In the genomic region with DNA sequence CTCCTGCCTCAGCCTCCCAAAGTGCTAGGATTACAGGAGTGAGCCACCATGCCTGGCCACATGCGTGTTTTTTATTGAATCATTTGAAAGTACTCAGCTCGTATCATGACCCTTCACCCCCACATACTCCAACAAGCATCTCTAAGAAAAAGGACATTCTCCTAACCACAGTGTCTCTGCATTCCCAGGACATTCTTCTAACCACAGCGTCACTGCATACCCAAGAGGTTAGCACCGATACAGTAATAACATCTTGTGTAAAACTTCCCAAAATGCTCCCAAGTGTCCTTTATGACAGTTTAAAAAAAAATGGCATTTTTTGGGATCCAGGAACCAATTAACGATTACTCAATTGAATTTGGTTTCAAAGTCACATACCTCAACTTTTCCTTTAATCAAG, we compare ENCODE assay signal across 12 cellular contexts. TPM values are rescaled to one million over a fixed set of nuclear protein-coding genes. Genes with fewer than 3 reads are reported as not detected.
A peak's percentile ranks its signal among the peaks of the same experiment; 100 is the strongest.
DNase-seq lines count a peak whose midpoint lies in the region; ATAC-seq, FAIRE-seq and TF ChIP-seq lines count a peak whose summit lies in the region.
"Had no signal": no experiment of that assay in that cellular context is flagged by ENCODE, and none has a peak within 500 bp of the region (broad histone marks: within the 10 kb centered on the region; RNA-seq: fewer than 3 reads in every experiment).

No MANE protein-coding gene starts in this region.

- BruUV-seq in Caco-2 (replicated peaks; lab: Mats Ljungman, UMichigan): no TSS peak

- CTCF ChIA-PET in Caco-2 (lab: Charles Lee): no interaction called here
- CTCF ChIA-PET in activated CD8-positive, alpha-beta T cell treated with anti-CD3 and anti-CD28 coated beads, Interleukin-2, amount 10 ng/mL, durations not matched to agents 7 days and 5 days (lab: Charles Lee): no interaction called here

- H3K4me2 ChIP-seq in fibroblast of lung (ENCODE audit: extremely low read depth, insufficient read depth, low read length): no peak overlapping the region

- no peaks in the 10 kb centered on the region for H3K9me3 Mint-ChIP-seq in Caco-2 (ENCODE audit: unreplicated experiment)
- no peaks in the 10 kb centered on the region for H3K9me3 Mint-ChIP-seq in activated CD8-positive, alpha-beta T cell treated with anti-CD3 and anti-CD28 coated beads, Interleukin-2, amount 10 ng/mL, durations not matched to agents 7 days and 5 days (ENCODE audit: insufficient read depth)

- 86% methylated on average over 5 of the region's 5 CpGs for WGBS in prostate gland

- no peak overlapping the region for H3K9ac ChIP-seq in fibroblast of lung (ENCODE audit: insufficient read depth, low read length)

- H3K4me3 Mint-ChIP-seq in Caco-2 (ENCODE audit: unreplicated experiment): no peak overlapping the region
- H3K4me3 Mint-ChIP-seq in activated CD8-positive, alpha-beta T cell treated with anti-CD3 and anti-CD28 coated beads, Interleukin-2, amount 10 ng/mL, durations not matched to agents 7 days and 5 days: no peak overlapping the region

- no peaks in the 10 kb centered on the region for H3K27me3 ChIP-seq in Caco-2 (replicated peaks; ENCODE audit: control insufficient read depth, insufficient read depth, low read length)
- H3K27me3 ChIP-seq in fibroblast of lung (ENCODE audit: control insufficient read depth, insufficient read depth, low read length): no peaks in the 10 kb centered on the region
- H3K27me3 ChIP-seq in prostate gland (replicated peaks; ENCODE audit: insufficient read depth): no peaks in the 10 kb centered on the region
- H3K27me3 ChIP-seq: SJCRH30 had no signal

- no peak for FAIRE-seq in frontal cortex (lab: Jason Lieb, UNC)
- FAIRE-seq: GM19239 had no signal

- H2AFZ ChIP-seq in fibroblast of lung (ENCODE audit: low read length): no peak overlapping the region

- H3K36me3 Mint-ChIP-seq in Caco-2 (ENCODE audit: insufficient read depth, unreplicated experiment): peaks cover 64% of the 10 kb centered on the region
- no peaks in the 10 kb centered on the region for H3K36me3 Mint-ChIP-seq in activated CD8-positive, alpha-beta T cell treated with anti-CD3 and anti-CD28 coated beads, Interleukin-2, amount 10 ng/mL, durations not matched to agents 7 days and 5 days (ENCODE audit: low read depth)

- DNase-seq in Caco-2 (no peak), RPMI7951 (ENCODE audit: low read depth) (peak; percentile 93), fibroblast of lung (ENCODE audit: low read depth in 2 of 2) (peak; percentile 75 to 98), prostate gland (ENCODE audit: low spot score) (no peak), frontal cortex (ENCODE audit: low spot score in 2 of 2) (no peak), NCI-H510A (lab: John Stamatoyannopoulos, UW) (no peak), KG1 (lab: John Stamatoyannopoulos, UW) (no peak)
- no peak for DNase-seq in activated CD8-positive, alpha-beta T cell treated with anti-CD3 and anti-CD28 coated beads, Interleukin-2, amount 10 ng/mL, durations not matched to agents 7 days and 5 days
- DNase-seq: cortex of kidney, NCI-H1436 treated with DMSO at 0.1 percent for 48 hours, SJCRH30 had no signal

- no peak for TF ChIP-seq CTCF in Caco-2 (IDR thresholded peaks at IDR 0.05; ENCODE audit: insufficient read depth in 1 of 2, low read depth in 1 of 2, low read length in 1 of 2, severe bottlenecking in 1 of 2, unreplicated experiment in 1 of 2)
- no peak for TF ChIP-seq CTCF in fibroblast of lung (conservative IDR thresholded peaks at IDR 0.05 in 1 of 2, IDR thresholded peaks at IDR 0.05 in 1 of 2; ENCODE audit: low read depth in 1 of 2, low read length in 2 of 2)
- no peak for TF ChIP-seq CTCF in prostate gland (IDR thresholded peaks at IDR 0.05)

- no peak for TF ChIP-seq POLR2A in prostate gland (IDR thresholded peaks at IDR 0.05)

- peaks cover 67% of the 10 kb centered on the region for H3K79me2 ChIP-seq in fibroblast of lung (ENCODE audit: control insufficient read depth, insufficient read depth, low read length)

- peak overlapping the region; percentile 98 for H3K27ac Mint-ChIP-seq in Caco-2 (ENCODE audit: unreplicated experiment)
- H3K27ac Mint-ChIP-seq in activated CD8-positive, alpha-beta T cell treated with anti-CD3 and anti-CD28 coated beads, Interleukin-2, amount 10 ng/mL, durations not matched to agents 7 days and 5 days: no peak overlapping the region

- H3K27ac ChIP-seq in fibroblast of lung (ENCODE audit: insufficient read depth, low read length): peak overlapping the region; percentile 82
- H3K27ac ChIP-seq in prostate gland: peak overlapping the region; percentile 62 to 67

- POLR2A ChIA-PET in Caco-2 (lab: Charles Lee): no interaction called here
- POLR2A ChIA-PET in activated CD8-positive, alpha-beta T cell treated with anti-CD3 and anti-CD28 coated beads, Interleukin-2, amount 10 ng/mL, durations not matched to agents 7 days and 5 days (lab: Charles Lee): no interaction called here

- no peaks in the 10 kb centered on the region for H3K9me3 ChIP-seq in Caco-2
- no peaks in the 10 kb centered on the region for H3K9me3 ChIP-seq in fibroblast of lung (ENCODE audit: control insufficient read depth, insufficient read depth, low read depth, low read length)
- no peaks in the 10 kb centered on the region for H3K9me3 ChIP-seq in prostate gland
- H3K9me3 ChIP-seq: SJCRH30 had no signal

- no peaks in the 10 kb centered on the region for H4K20me1 ChIP-seq in fibroblast of lung (ENCODE audit: control insufficient read depth, extremely low read depth, insufficient read depth, low read length)

- ATAC-seq in activated CD8-positive, alpha-beta T cell treated with anti-CD3 and anti-CD28 coated beads, Interleukin-2, amount 10 ng/mL, durations not matched to agents 7 days and 5 days: no peak

- H3K4me1 ChIP-seq in Caco-2 (peaks cover 76% of the 10 kb centered on the region), fibroblast of lung (ENCODE audit: control insufficient read depth, extremely low read depth, insufficient read depth, low read length) (peaks cover 54% of the 10 kb centered on the region), prostate gland (replicated peaks) (peaks cover 15% of the 10 kb centered on the region)

- intact Hi-C loops in Caco-2 (cut with micrococcal nuclease; ENCODE audit: unreplicated experiment): no loop called here
- intact Hi-C loops in prostate gland (cut with DNase I): no loop called here

- no peaks in the 10 kb centered on the region for H3K27me3 Mint-ChIP-seq in Caco-2 (ENCODE audit: insufficient read depth, unreplicated experiment)
- H3K27me3 Mint-ChIP-seq in activated CD8-positive, alpha-beta T cell treated with anti-CD3 and anti-CD28 coated beads, Interleukin-2, amount 10 ng/mL, durations not matched to agents 7 days and 5 days (ENCODE audit: low read depth): no peaks in the 10 kb centered on the region

- peaks cover 40% of the 10 kb centered on the region for H3K4me1 Mint-ChIP-seq in Caco-2 (ENCODE audit: low read depth, unreplicated experiment)
- peaks cover 5% of the 10 kb centered on the region for H3K4me1 Mint-ChIP-seq in activated CD8-positive, alpha-beta T cell treated with anti-CD3 and anti-CD28 coated beads, Interleukin-2, amount 10 ng/mL, durations not matched to agents 7 days and 5 days (ENCODE audit: low read depth)

- no peaks in the 10 kb centered on the region; the same call in 1 of the 2 replicates for H3K36me3 ChIP-seq in Caco-2 (ENCODE audit: control insufficient read depth, insufficient read depth, low read length)
- H3K36me3 ChIP-seq in fibroblast of lung (ENCODE audit: control insufficient read depth, insufficient read depth, low read length): no peaks in the 10 kb centered on the region
- no peaks in the 10 kb centered on the region for H3K36me3 ChIP-seq in prostate gland
- H3K36me3 ChIP-seq: SJCRH30 had no signal

- H3K4me3 ChIP-seq in Caco-2 (ENCODE audit: low read depth, low read length) (no peak overlapping the region), fibroblast of lung (replicated peaks in 1 of 4; ENCODE audit: control extremely low read depth in 1 of 4, insufficient read depth in 1 of 4, low read depth in 3 of 4, low read length in 4 of 4) (no peak overlapping the region), prostate gland (no peak overlapping the region)
- H3K4me3 ChIP-seq: SJCRH30 had no signal

RNA-seq across cellular contexts. Expression of gene FLNB, which starts 39.6 kb away (rescaled TPM):
- total RNA-seq in Caco-2 (2022) (315 and 331 TPM in 2 replicates), fibroblast of lung (51.6 and 81.7 TPM in 2 replicates), prostate gland (100 to 1,000 TPM; 331 to 408 TPM), frontal cortex (16.3 TPM)
- 104 TPM in 2 replicates for total RNA-seq in RPMI7951 (2014; rRNA removed; shearing (Covaris generic))
- 47.9 and 105 TPM in 2 replicates for polyA plus RNA-seq in fibroblast of lung
- 58.4 and 119 TPM in 2 replicates for polyA plus RNA-seq in fibroblast of lung (2012)
- 157 and 358 TPM in 2 replicates for polyA minus RNA-seq in fibroblast of lung (ENCODE audit: low replicate concordance)
- 10 to 100 TPM; 14.1 to 15.9 TPM for total RNA-seq in activated CD8-positive, alpha-beta T cell treated with anti-CD3 and anti-CD28 coated beads, Interleukin-2, amount 10 ng/mL, durations not matched to agents 7 days and 5 days

Comparison
In these comparisons a context has a peak if more than half of its experiments do, and no peak if none do; other contexts are left out.
1. DNase-seq: peak in RPMI7951 (single experiment) and fibroblast of lung (2 of 2); none in Caco-2 (0 of 2), prostate gland (single experiment), frontal cortex (0 of 2), NCI-H510A (single experiment), activated CD8-positive, alpha-beta T cell treated with anti-CD3 and anti-CD28 coated beads, Interleukin-2, amount 10 ng/mL, durations not matched to agents 7 days and 5 days (single experiment) and KG1 (single experiment).